ENCODE assay signal across 26 cellular contexts in the genomic region with DNA sequence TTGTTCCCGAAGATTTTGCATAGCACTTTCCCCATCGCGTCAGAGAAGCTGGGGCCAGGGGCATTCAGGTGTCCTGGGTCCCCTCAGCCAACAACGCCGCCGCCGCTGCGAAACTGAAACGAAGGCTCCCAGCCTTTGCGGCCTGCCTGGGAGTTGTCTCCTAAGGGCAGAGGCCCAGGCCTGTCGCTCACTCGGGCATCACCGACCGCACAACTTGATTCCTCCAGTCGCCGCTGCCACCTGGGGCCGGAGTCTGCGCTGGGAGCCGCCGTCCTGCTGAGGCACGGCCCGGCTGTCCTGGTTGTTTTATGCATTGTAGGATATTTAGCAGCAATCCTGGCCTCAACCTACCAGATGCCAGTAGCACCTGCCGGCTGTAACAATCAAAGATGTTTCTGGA. TPM values are rescaled to one million over a fixed set of nuclear protein-coding genes. Genes with fewer than 3 reads are reported as not detected.
DNase-seq lines count a peak whose midpoint lies in the region; ATAC-seq and TF ChIP-seq lines count a peak whose summit lies in the region.
"Had no signal": no experiment of that assay in that cellular context is flagged by ENCODE, and none has a peak within 500 bp of the region (broad histone marks: within the 10 kb centered on the region; RNA-seq: fewer than 3 reads in every experiment).

No MANE protein-coding gene starts in this region.

- no peaks in the 10 kb centered on the region for H3K9me3 ChIP-seq in right atrium auricular region
- H3K9me3 ChIP-seq: MG63 had no signal

- TF ChIP-seq CTCF in right atrium auricular region (IDR thresholded peaks at IDR 0.05): no peak

- no peak overlapping the region for H3K4me3 Mint-ChIP-seq in activated naive CD8-positive, alpha-beta T cell treated with anti-CD3 and anti-CD28 coated beads, Interleukin-2, amount 50 U/mL, for 24 hours
- H3K4me3 Mint-ChIP-seq: B cell had no signal

- H3K9me3 Mint-ChIP-seq in activated naive CD8-positive, alpha-beta T cell treated with anti-CD3 and anti-CD28 coated beads, Interleukin-2, amount 50 U/mL, for 24 hours: peaks cover 11% of the 10 kb centered on the region

- intact Hi-C loops in Right ventricle myocardium inferior (cut with DNase I): no loop called here

- H3K27me3 Mint-ChIP-seq in activated naive CD8-positive, alpha-beta T cell treated with anti-CD3 and anti-CD28 coated beads, Interleukin-2, amount 50 U/mL, for 24 hours: no peaks in the 10 kb centered on the region
- H3K27me3 Mint-ChIP-seq: B cell had no signal

- H3K4me1 Mint-ChIP-seq in activated naive CD8-positive, alpha-beta T cell treated with anti-CD3 and anti-CD28 coated beads, Interleukin-2, amount 50 U/mL, for 24 hours: peaks cover 82% of the 10 kb centered on the region
- H3K4me1 Mint-ChIP-seq: B cell had no signal

- no peak overlapping the region for H3K4me3 ChIP-seq in right atrium auricular region
- H3K4me3 ChIP-seq: MG63, PC-9 had no signal

- H3K36me3 Mint-ChIP-seq in activated naive CD8-positive, alpha-beta T cell treated with anti-CD3 and anti-CD28 coated beads, Interleukin-2, amount 50 U/mL, for 24 hours (ENCODE audit: low read depth): peaks cover 63% of the 10 kb centered on the region

- no peak overlapping the region for H3K27ac ChIP-seq in right atrium auricular region
- H3K27ac ChIP-seq: 22Rv1, C4-2B, PC-9 had no signal

- H3K4me1 ChIP-seq in right atrium auricular region: no peaks in the 10 kb centered on the region

- peak; percentile 13 for DNase-seq in NCI-H146 (lab: John Stamatoyannopoulos, UW)
- no peak for DNase-seq in NCI-H146 treated with DMSO at 0.1 percent for 48 hours (lab: John Stamatoyannopoulos, UW; ENCODE audit: unreplicated experiment)
- peak; percentile 60 for DNase-seq in Right ventricle myocardium inferior (ENCODE audit: missing footprints)
- no peak for DNase-seq in right atrium auricular region (ENCODE audit: low spot score)
- DNase-seq in activated naive CD8-positive, alpha-beta T cell treated with anti-CD3 and anti-CD28 coated beads, Interleukin-2, amount 50 U/mL, for 24 hours: no peak
- DNase-seq in UCSD-AML1 (lab: John Stamatoyannopoulos, UW; ENCODE audit: unreplicated experiment): no peak
- DNase-seq: Calu3, DMS79 treated with DMSO at 0.1 percent for 48 hours, GF-D8, KG1, MG63, NCI-H1105 treated with DMSO at 0.1 percent for 48 hours, NCI-H1694, NCI-H2029 treated with DMSO at 0.1 percent for 48 hours, NCI-H2227 treated with DMSO at 0.1 percent for 48 hours, NCI-H526 treated with DMSO at 0.1 percent for 48 hours, PC-9, RPMI8226, SHP77 had no signal

- no peaks in the 10 kb centered on the region for H3K36me3 ChIP-seq in right atrium auricular region
- H3K36me3 ChIP-seq: MG63 had no signal

- H3K27me3 ChIP-seq in right atrium auricular region: no peaks in the 10 kb centered on the region
- H3K27me3 ChIP-seq: MG63 had no signal

- ATAC-seq in Right ventricle myocardium inferior (no peak), GM21526 (IDR thresholded peaks at IDR 0.05; ENCODE audit: low FRiP score, unreplicated experiment) (no peak)
- no peak for ATAC-seq in activated naive CD8-positive, alpha-beta T cell treated with anti-CD3 and anti-CD28 coated beads, Interleukin-2, amount 50 U/mL, for 24 hours

- peak overlapping the region; percentile 98 for H3K27ac Mint-ChIP-seq in activated naive CD8-positive, alpha-beta T cell treated with anti-CD3 and anti-CD28 coated beads, Interleukin-2, amount 50 U/mL, for 24 hours
- H3K27ac Mint-ChIP-seq: B cell had no signal

RNA-seq across cellular contexts. Expression of a gene that starts 22.0 kb away (rescaled TPM):
- 8.1 TPM for total RNA-seq in Right ventricle myocardium inferior
- total RNA-seq in right atrium auricular region: 1 to 10 TPM; 6.0 to 6.1 TPM

RNA-seq across cellular contexts. Expression of a gene that starts 40.7 kb away (rescaled TPM):
- total RNA-seq in Right ventricle myocardium inferior: not detected
- total RNA-seq in right atrium auricular region: not detected
- total RNA-seq: Calu3, HT1080, SK-MEL-5 had no signal

RNA-seq across cellular contexts. Expression of a gene that starts 41.1 kb away (rescaled TPM):
- total RNA-seq in Right ventricle myocardium inferior: not detected
- 1 to 10 TPM in 1 of 2 donors, under 1 TPM in 1; 0.59 to 1.2 TPM for total RNA-seq in right atrium auricular region
- total RNA-seq: B cell, H4, SK-MEL-5 had no signal

Comparison
In these comparisons a context has a peak if more than half of its experiments do, and no peak if none do; other contexts are left out.
1. DNase-seq: peak in NCI-H146 (single experiment) and Right ventricle myocardium inferior (single experiment); none in NCI-H146 treated with DMSO at 0.1 percent for 48 hours (single experiment), right atrium auricular region (single experiment), activated naive CD8-positive, alpha-beta T cell treated with anti-CD3 and anti-CD28 coated beads, Interleukin-2, amount 50 U/mL, for 24 hours (single experiment) and UCSD-AML1 (single experiment).